8 cellular contexts compared by ENCODE assay signal in the genomic region with DNA sequence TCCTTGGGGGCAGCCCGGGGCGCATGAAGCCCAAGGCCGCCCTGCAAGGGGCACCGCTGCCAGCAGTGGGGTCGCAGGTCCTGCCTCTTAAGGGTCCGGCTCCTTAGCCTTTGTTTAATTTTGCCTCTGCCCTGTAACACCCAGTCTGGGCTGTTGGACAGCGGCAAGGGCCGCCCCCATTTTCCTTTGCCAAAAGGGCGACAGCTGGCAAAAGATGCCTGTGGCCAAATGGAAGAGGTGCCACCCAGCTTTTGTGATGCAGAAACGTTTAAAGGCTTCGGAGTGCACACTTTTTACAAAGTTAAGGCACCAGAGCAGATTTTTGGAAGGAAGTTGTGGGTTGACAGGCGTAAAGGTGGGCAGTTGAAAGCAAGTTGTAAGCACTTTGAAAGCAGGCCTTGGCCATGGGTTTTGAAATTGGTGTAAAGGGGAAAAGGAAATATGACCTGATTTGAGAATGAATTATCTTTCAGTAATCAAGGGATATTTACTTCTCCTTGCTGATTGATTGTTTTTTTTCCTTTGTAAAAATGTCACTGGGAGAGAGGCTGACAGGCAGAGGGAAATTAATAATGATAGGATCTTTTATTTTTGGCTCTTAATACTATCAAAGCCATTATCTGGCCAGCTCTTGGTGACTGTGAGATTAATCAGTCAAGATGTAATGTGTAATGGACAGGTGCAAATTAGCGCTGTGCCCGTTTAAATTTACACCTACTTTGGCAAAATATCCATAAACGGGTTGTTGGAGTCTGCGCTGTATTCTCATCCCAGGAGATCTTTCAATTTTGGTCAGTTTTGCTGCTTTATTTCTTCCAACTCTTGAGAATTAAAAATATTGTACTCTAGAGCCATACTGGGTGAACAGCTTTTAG. TPM values are rescaled to one million over a fixed set of nuclear protein-coding genes. Genes with fewer than 3 reads are reported as not detected.
DNase-seq lines count a peak whose midpoint lies in the region; ATAC-seq and TF ChIP-seq lines count a peak whose summit lies in the region.

No MANE protein-coding gene starts in this region.

- H2BK120ac ChIP-seq in trophoblast cell (ENCODE audit: insufficient read depth, low read length, poor library complexity), result peak overlapping the region; percentile 99

- H3K36me3 ChIP-seq in CD8-positive, alpha-beta memory T cell (ENCODE audit: insufficient read depth, low read length), result no peaks in the 10 kb centered on the region
- H3K36me3 ChIP-seq in HUES6 (ENCODE audit: control insufficient read depth, insufficient read depth, low read length), result no peaks in the 10 kb centered on the region
- H3K36me3 ChIP-seq in Panc1 (ENCODE audit: control insufficient read depth, insufficient read depth, low read length), result no peaks in the 10 kb centered on the region
- H3K36me3 ChIP-seq in left ventricle myocardium inferior, result no peaks in the 10 kb centered on the region
- no peaks in the 10 kb centered on the region for H3K36me3 ChIP-seq in trophoblast cell (ENCODE audit: control insufficient read depth in 1 of 2, insufficient read depth in 2 of 2, low read length in 2 of 2)

- H3K4me3 ChIP-seq in CD8-positive, alpha-beta memory T cell (ENCODE audit: low read length), result peak overlapping the region; percentile 57
- H3K4me3 ChIP-seq in HUES6 (ENCODE audit: low read depth, low read length) (peak overlapping the region; percentile 99), Panc1 (ENCODE audit: low read depth in 2 of 2, low read length in 2 of 2) (peak overlapping the region; percentile 79 to 85), left ventricle myocardium inferior (peak overlapping the region; percentile 96), trophoblast cell (ENCODE audit: low read depth, low read length) (peak overlapping the region; percentile 100)

- H3K23ac ChIP-seq in trophoblast cell (ENCODE audit: low read length), result no peak overlapping the region

- peak overlapping the region; percentile 99 for H3K4ac ChIP-seq in trophoblast cell (ENCODE audit: low read depth, low read length)

- POLR2A ChIA-PET in CD8-positive, alpha-beta memory T cell (lab: Charles Lee), result interaction anchor here (0.6 kb wide), 1 partner anchor 146 kb away, joined by 3 read pairs; no protein-coding TSS in a partner anchor
- POLR2A ChIA-PET in Panc1 (lab: Charles Lee), result no interaction called here

- peaks cover 0 to 7% (median 3%) of the 10 kb centered on the region in 3 donors for H3K36me3 Mint-ChIP-seq in CD8-positive, alpha-beta memory T cell
- H3K36me3 Mint-ChIP-seq in activated naive CD8-positive, alpha-beta T cell, result peaks cover 7% of the 10 kb centered on the region

- CTCF ChIA-PET in CD8-positive, alpha-beta memory T cell (lab: Charles Lee), result interaction anchor here (1.0 kb wide), 1 partner anchor 146 kb away, joined by 3 read pairs; no protein-coding TSS in a partner anchor
- CTCF ChIA-PET in Panc1 (lab: Charles Lee), result no interaction called here

- H2AFZ ChIP-seq in trophoblast cell (ENCODE audit: insufficient read depth, low read length, poor library complexity), result peak overlapping the region; percentile 99

- no peaks in the 10 kb centered on the region for H3K27me3 Mint-ChIP-seq in CD8-positive, alpha-beta memory T cell
- H3K27me3 Mint-ChIP-seq in activated naive CD8-positive, alpha-beta T cell, result no peaks in the 10 kb centered on the region

- TSS peak; percentile 60 for BruUV-seq in Panc1 (replicated peaks; lab: Mats Ljungman, UMichigan)

- H4K8ac ChIP-seq in trophoblast cell (ENCODE audit: low read depth, low read length), result peak overlapping the region; percentile 100

- H3K9ac ChIP-seq in HUES6 (ENCODE audit: low read length) (peak overlapping the region; percentile 99), trophoblast cell (ENCODE audit: low read length) (peak overlapping the region; percentile 99)

- H3K9me3 Mint-ChIP-seq in CD8-positive, alpha-beta memory T cell, result no peaks in the 10 kb centered on the region
- H3K9me3 Mint-ChIP-seq in activated naive CD8-positive, alpha-beta T cell (ENCODE audit: low read depth), result no peaks in the 10 kb centered on the region

- H3K14ac ChIP-seq in trophoblast cell (ENCODE audit: low read length), result peak overlapping the region; percentile 100

- no peak for TF ChIP-seq CTCF in Panc1 (IDR thresholded peaks at IDR 0.05)
- TF ChIP-seq CTCF in left ventricle myocardium inferior (IDR thresholded peaks at IDR 0.05; ENCODE audit: borderline replicate concordance), result no peak

- H2BK5ac ChIP-seq in trophoblast cell (ENCODE audit: low read depth, low read length, poor library complexity), result peak overlapping the region; percentile 98

- peak overlapping the region; percentile 93 for H2BK12ac ChIP-seq in trophoblast cell (ENCODE audit: low read length)

- H3K79me1 ChIP-seq in trophoblast cell (ENCODE audit: low read length), result peaks cover 16% of the 10 kb centered on the region

- no peaks in the 10 kb centered on the region for H3K9me3 ChIP-seq in CD8-positive, alpha-beta memory T cell (ENCODE audit: low read length)
- H3K9me3 ChIP-seq in HUES6 (ENCODE audit: control insufficient read depth, insufficient read depth, low read depth, low read length) (no peaks in the 10 kb centered on the region), Panc1 (ENCODE audit: control insufficient read depth, insufficient read depth, low read depth, low read length) (no peaks in the 10 kb centered on the region), left ventricle myocardium inferior (replicated peaks) (no peaks in the 10 kb centered on the region), trophoblast cell (ENCODE audit: insufficient read depth, low read depth, low read length) (no peaks in the 10 kb centered on the region)

- peak overlapping the region; percentile 71 for H3K27ac ChIP-seq in CD8-positive, alpha-beta memory T cell (ENCODE audit: low read depth, low read length)
- peak overlapping the region; percentile 97 for H3K27ac ChIP-seq in HUES6 (ENCODE audit: low read depth, low read length)
- H3K27ac ChIP-seq in Panc1 (ENCODE audit: low read length), result peak overlapping the region; percentile 83
- H3K27ac ChIP-seq in left ventricle myocardium inferior (replicated peaks), result peak overlapping the region; percentile 95
- H3K27ac ChIP-seq in trophoblast cell (ENCODE audit: low read depth, low read length), result peak overlapping the region; percentile 95

- peak overlapping the region; percentile 99 for H4K12ac ChIP-seq in trophoblast cell (ENCODE audit: low read depth, low read length)

- in situ Hi-C loops in Panc1 (cut with HindIII; ENCODE audit: low pct_unique_long_range_greater_than_20kb, low sequenced_read_pairs), result no loop called here

- peak overlapping the region; percentile 86 for H3K4me2 ChIP-seq in trophoblast cell (ENCODE audit: low read length)

- peak overlapping the region; percentile 98 for H4K91ac ChIP-seq in trophoblast cell (ENCODE audit: low read depth, low read length)

- peaks cover 25% of the 10 kb centered on the region for H3K4me1 ChIP-seq in CD8-positive, alpha-beta memory T cell (ENCODE audit: insufficient read depth, low read length)
- H3K4me1 ChIP-seq in HUES6 (ENCODE audit: control insufficient read depth, insufficient read depth, low read length), result peaks cover 45% of the 10 kb centered on the region
- H3K4me1 ChIP-seq in Panc1 (ENCODE audit: control insufficient read depth, insufficient read depth, low read length), result peaks cover 28% of the 10 kb centered on the region
- H3K4me1 ChIP-seq in left ventricle myocardium inferior, result peaks cover 55% of the 10 kb centered on the region
- H3K4me1 ChIP-seq in trophoblast cell (ENCODE audit: control insufficient read depth in 1 of 2, insufficient read depth in 2 of 2, low read length in 2 of 2), result peaks cover 1 to 3% of the 10 kb centered on the region in 2 experiments

- H3K4me1 Mint-ChIP-seq in CD8-positive, alpha-beta memory T cell, result peaks cover 50 to 64% (median 59%) of the 10 kb centered on the region in 3 donors
- peaks cover 52% of the 10 kb centered on the region for H3K4me1 Mint-ChIP-seq in activated naive CD8-positive, alpha-beta T cell (ENCODE audit: low read depth)

- H2AK5ac ChIP-seq in trophoblast cell (ENCODE audit: low read length), result peak overlapping the region; percentile 87

- intact Hi-C loops in Panc1 (cut with micrococcal nuclease; ENCODE audit: unreplicated experiment), result no loop called here
- intact Hi-C loops in left ventricle myocardium inferior (cut with micrococcal nuclease), result no loop called here

- H3K27me3 ChIP-seq in CD8-positive, alpha-beta memory T cell (ENCODE audit: insufficient read depth, low read length, poor library complexity, severe bottlenecking), result no peaks in the 10 kb centered on the region
- H3K27me3 ChIP-seq in HUES6 (ENCODE audit: control insufficient read depth, insufficient read depth, low read length), result no peaks in the 10 kb centered on the region
- H3K27me3 ChIP-seq in Panc1 (ENCODE audit: control insufficient read depth, insufficient read depth, low read length), result no peaks in the 10 kb centered on the region
- H3K27me3 ChIP-seq in left ventricle myocardium inferior (ENCODE audit: low read depth), result no peaks in the 10 kb centered on the region
- no peaks in the 10 kb centered on the region for H3K27me3 ChIP-seq in trophoblast cell (ENCODE audit: insufficient read depth, low read length)

- WGBS in trophoblast cell (ENCODE audit: extremely low coverage, insufficient coverage, insufficient read length), result no CpG with 5 or more reads among the region's 16 CpGs

- peak; percentile 7 to 61 (median 55) for DNase-seq in CD8-positive, alpha-beta memory T cell
- DNase-seq in Panc1 (ENCODE audit: low read depth, low spot score) (no peak), left ventricle myocardium inferior (no peak), trophoblast cell (peak in 1 of 2 donors; percentile 29)

- peak; percentile 17 for ATAC-seq in GM21367 (IDR thresholded peaks at IDR 0.05; ENCODE audit: unreplicated experiment)
- peak; percentile 66 for ATAC-seq in Panc1
- ATAC-seq in HG03571 (IDR thresholded peaks at IDR 0.05; ENCODE audit: unreplicated experiment), result no peak

- H3K27ac Mint-ChIP-seq in CD8-positive, alpha-beta memory T cell, result peak overlapping the region in 7 of 8 donors; percentile 83 to 96 (median 90)
- peak overlapping the region; percentile 91 for H3K27ac Mint-ChIP-seq in activated naive CD8-positive, alpha-beta T cell

- H3K18ac ChIP-seq in trophoblast cell (ENCODE audit: low read length), result peak overlapping the region; percentile 100

- H3K79me2 ChIP-seq in trophoblast cell (ENCODE audit: control insufficient read depth, insufficient read depth, low read length, poor library complexity), result peaks cover 14% of the 10 kb centered on the region

- peak overlapping the region in 6 of 7 donors; percentile 78 to 94 (median 86) for H3K4me3 Mint-ChIP-seq in CD8-positive, alpha-beta memory T cell
- H3K4me3 Mint-ChIP-seq in activated naive CD8-positive, alpha-beta T cell, result peak overlapping the region; percentile 91

RNA-seq across cellular contexts. Expression of a gene that starts 1.2 kb away (rescaled TPM):
- 10 to 100 TPM; 18.9 to 19.7 TPM for total RNA-seq in CD8-positive, alpha-beta memory T cell
- 15.5 TPM for polyA plus RNA-seq in CD8-positive, alpha-beta memory T cell
- total RNA-seq in Panc1 (2021; ENCODE audit: unreplicated experiment), result 14.7 TPM
- 10.6 TPM for polyA plus RNA-seq in Panc1 (2012; ENCODE audit: insufficient read length)
- 19.2 TPM for total RNA-seq in left ventricle myocardium inferior
- polyA plus RNA-seq in trophoblast cell (2013), result 11.1 and 11.9 TPM in 2 replicates

Comparison
In these comparisons a context has a peak if more than half of its experiments do, and no peak if none do; other contexts are left out.
1. DNase-seq: peak in CD8-positive, alpha-beta memory T cell (5 of 5); none in Panc1 (single experiment) and left ventricle myocardium inferior (single experiment).
2. Peak in every context shown above with its lines, with median percentiles within 50 percentile points of each other: H3K27ac ChIP-seq and H3K4me3 ChIP-seq.